1 cellular context compared by ENCODE assay signal in the genomic region with DNA sequence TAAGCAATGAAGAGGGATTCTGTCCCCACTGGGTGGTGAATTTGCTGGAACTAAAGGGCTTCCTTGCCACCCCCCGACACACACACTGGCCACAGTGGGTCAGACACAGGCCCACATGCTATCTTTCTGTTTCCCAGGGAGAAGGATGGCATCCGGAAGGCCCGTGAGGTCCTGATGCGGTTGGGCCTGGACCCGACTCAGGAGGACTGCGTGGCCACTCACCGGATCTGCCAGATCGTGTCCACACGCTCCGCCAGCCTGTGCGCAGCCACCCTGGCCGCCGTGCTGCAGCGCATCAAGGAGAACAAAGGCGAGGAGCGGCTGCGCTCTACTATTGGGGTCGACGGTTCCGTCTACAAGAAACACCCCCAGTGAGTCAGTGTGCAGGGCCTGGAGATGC.
TF ChIP-seq lines count a peak whose summit lies in the region.

No MANE protein-coding gene starts in this region.

TF ChIP-seq in HepG2, 621 proteins besides CTCF, POLR2A, EP300 and RAD21 (continued from another document):
- TF ChIP-seq ZNF687 (CRISPR knock-in tag; IDR thresholded peaks at IDR 0.05) (peak; percentile 43), MAF1 (CRISPR knock-in tag; IDR thresholded peaks at IDR 0.05; ENCODE audit: borderline replicate concordance) (no peak), ZNF788 (CRISPR knock-in tag; IDR thresholded peaks at IDR 0.05; ENCODE audit: borderline replicate concordance) (0 out of 2 replicates have a peak, but pooled peaks have one; percentile 20)
